In the genomic region with DNA sequence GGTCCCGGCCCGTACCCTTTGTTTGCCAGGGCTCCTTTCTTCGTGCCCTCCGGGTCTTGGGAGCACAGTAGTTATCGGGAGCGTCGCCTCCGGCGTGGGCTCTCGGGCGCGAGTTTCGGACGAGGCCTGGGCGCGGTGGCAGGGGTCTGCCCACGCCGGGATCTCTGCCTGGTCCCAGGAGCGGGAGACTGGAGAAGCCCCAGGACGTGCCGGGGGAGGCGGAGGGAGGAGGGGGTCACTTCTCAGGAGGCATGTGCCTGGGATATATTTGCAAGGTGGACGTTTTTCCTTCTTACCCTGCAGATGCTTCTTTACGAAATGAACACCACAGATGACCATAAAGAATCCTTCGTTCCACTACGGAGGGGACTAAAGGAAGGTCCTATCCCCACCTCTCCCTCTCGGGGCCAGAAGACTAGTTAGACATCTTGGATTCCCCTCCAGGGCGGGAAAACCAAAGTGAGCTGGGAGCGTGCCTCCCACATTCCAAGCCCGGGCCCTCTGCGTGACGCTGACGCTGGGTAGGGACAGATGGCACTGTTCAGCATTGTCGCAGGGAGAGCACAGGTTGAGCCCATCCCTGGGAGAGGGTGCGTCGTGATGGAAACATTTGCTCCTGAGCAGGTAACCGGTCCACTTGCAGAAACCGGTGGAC, we compare ENCODE assay signal across 1 cellular context.
A peak's percentile ranks its signal among the peaks of the same experiment; 100 is the strongest.
TF ChIP-seq lines count a peak whose summit lies in the region.

No MANE protein-coding gene starts in this region.

TF ChIP-seq in HepG2, 621 proteins besides CTCF, POLR2A, EP300 and RAD21 (continues in another document):
- no peak for TF ChIP-seq POGZ (CRISPR knock-in tag; IDR thresholded peaks at IDR 0.05)
- peak; percentile 57; the same call in 1 of the 2 replicates for TF ChIP-seq REL (CRISPR knock-in tag; conservative IDR thresholded peaks at IDR 0.05)
- 0 out of 2 replicates have a peak, but pooled peaks have one; percentile 38 for TF ChIP-seq HOXA9 (CRISPR knock-in tag; IDR thresholded peaks at IDR 0.05; ENCODE audit: borderline replicate concordance)
- TF ChIP-seq PPARG (CRISPR knock-in tag; conservative IDR thresholded peaks at IDR 0.05) = no peak
- peak; percentile 38; the same call in 1 of the 2 replicates for TF ChIP-seq ZBTB38 (CRISPR knock-in tag; IDR thresholded peaks at IDR 0.05)
- TF ChIP-seq SMC3 (IDR thresholded peaks at IDR 0.05; ENCODE audit: low read length) = no peak
- TF ChIP-seq HMG20A (CRISPR knock-in tag; IDR thresholded peaks at IDR 0.05; ENCODE audit: borderline replicate concordance) = no peak
- peak; percentile 9; the same call in 1 of the 2 replicates for TF ChIP-seq SP4 (CRISPR knock-in tag; IDR thresholded peaks at IDR 0.05)
- TF ChIP-seq MLLT10 (CRISPR knock-in tag; IDR thresholded peaks at IDR 0.05) = no peak
- TF ChIP-seq, protein P1, sequence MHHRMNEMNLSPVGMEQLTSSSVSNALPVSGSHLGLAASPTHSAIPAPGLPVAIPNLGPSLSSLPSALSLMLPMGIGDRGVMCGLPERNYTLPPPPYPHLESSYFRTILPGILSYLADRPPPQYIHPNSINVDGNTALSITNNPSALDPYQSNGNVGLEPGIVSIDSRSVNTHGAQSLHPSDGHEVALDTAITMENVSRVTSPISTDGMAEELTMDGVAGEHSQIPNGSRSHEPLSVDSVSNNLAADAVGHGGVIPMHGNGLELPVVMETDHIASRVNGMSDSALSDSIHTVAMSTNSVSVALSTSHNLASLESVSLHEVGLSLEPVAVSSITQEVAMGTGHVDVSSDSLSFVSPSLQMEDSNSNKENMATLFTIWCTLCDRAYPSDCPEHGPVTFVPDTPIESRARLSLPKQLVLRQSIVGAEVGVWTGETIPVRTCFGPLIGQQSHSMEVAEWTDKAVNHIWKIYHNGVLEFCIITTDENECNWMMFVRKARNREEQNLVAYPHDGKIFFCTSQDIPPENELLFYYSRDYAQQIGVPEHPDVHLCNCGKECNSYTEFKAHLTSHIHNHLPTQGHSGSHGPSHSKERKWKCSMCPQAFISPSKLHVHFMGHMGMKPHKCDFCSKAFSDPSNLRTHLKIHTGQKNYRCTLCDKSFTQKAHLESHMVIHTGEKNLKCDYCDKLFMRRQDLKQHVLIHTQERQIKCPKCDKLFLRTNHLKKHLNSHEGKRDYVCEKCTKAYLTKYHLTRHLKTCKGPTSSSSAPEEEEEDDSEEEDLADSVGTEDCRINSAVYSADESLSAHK (CRISPR knock-in tag; IDR thresholded peaks at IDR 0.05; ENCODE audit: borderline replicate concordance) = no peak
- TF ChIP-seq, protein P2, sequence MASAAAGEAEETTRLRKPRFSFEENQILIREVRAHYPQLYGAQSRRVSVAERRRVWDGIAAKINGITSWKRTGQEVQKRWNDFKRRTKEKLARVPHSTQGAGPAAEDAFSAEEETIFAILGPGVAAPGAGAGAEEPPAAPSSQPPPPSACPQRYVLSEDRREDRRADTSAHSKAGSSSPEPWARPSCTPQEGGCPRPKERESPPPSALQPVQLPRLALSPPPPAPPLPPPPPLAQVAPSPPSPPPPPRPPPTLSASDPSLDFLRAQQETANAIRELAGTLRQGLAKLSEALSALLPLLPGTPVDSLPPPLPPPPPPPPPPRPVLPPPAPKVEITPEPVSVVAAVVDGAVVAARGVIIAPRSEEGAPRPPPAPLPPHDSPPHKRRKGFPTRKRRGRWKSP (CRISPR knock-in tag; IDR thresholded peaks at IDR 0.05) = no peak
- no peak for TF ChIP-seq RARG (CRISPR knock-in tag; IDR thresholded peaks at IDR 0.05; ENCODE audit: low read depth)
- TF ChIP-seq SP5 (CRISPR knock-in tag; IDR thresholded peaks at IDR 0.05; ENCODE audit: borderline replicate concordance, low read depth) = no peak
- no peak for TF ChIP-seq TRIM24 (CRISPR knock-in tag; IDR thresholded peaks at IDR 0.05)
- TF ChIP-seq RNF2 (conservative IDR thresholded peaks at IDR 0.05; ENCODE audit: low read depth) = 0 out of 2 replicates have a peak, but pooled peaks have one; percentile 2
- TF ChIP-seq CBX2 (IDR thresholded peaks at IDR 0.05; ENCODE audit: low read depth, low read length) = no peak
- TF ChIP-seq CBX2 (CRISPR knock-in tag; IDR thresholded peaks at IDR 0.05; ENCODE audit: low read depth) = no peak
- TF ChIP-seq RXRB (CRISPR knock-in tag; IDR thresholded peaks at IDR 0.05; ENCODE audit: borderline replicate concordance) = no peak
- TF ChIP-seq GTF2F1 (IDR thresholded peaks at IDR 0.05; ENCODE audit: low read length) = no peak
- no peak for TF ChIP-seq MED1 (CRISPR knock-in tag; IDR thresholded peaks at IDR 0.05)
- 0 out of 2 replicates have a peak, but pooled peaks have one; percentile 5 for TF ChIP-seq MTF2 (CRISPR knock-in tag; IDR thresholded peaks at IDR 0.05; ENCODE audit: borderline replicate concordance)
- no peak for TF ChIP-seq EZH2 (conservative IDR thresholded peaks at IDR 0.05; ENCODE audit: low read depth, low read length)
- no peak for TF ChIP-seq RAD51 (IDR thresholded peaks at IDR 0.05; ENCODE audit: borderline replicate concordance)
- no peak for TF ChIP-seq ZNF746 (CRISPR knock-in tag; IDR thresholded peaks at IDR 0.05)
- TF ChIP-seq, protein P3, sequence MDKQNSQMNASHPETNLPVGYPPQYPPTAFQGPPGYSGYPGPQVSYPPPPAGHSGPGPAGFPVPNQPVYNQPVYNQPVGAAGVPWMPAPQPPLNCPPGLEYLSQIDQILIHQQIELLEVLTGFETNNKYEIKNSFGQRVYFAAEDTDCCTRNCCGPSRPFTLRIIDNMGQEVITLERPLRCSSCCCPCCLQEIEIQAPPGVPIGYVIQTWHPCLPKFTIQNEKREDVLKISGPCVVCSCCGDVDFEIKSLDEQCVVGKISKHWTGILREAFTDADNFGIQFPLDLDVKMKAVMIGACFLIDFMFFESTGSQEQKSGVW (CRISPR knock-in tag; IDR thresholded peaks at IDR 0.05; ENCODE audit: borderline replicate concordance) = no peak
- no peak for TF ChIP-seq ZFAT (CRISPR knock-in tag; conservative IDR thresholded peaks at IDR 0.05)
- TF ChIP-seq FOXO1 (CRISPR knock-in tag; IDR thresholded peaks at IDR 0.05) = 0 out of 2 replicates have a peak, but pooled peaks have one; percentile 1
- TF ChIP-seq ZNF598 (CRISPR knock-in tag; IDR thresholded peaks at IDR 0.05; ENCODE audit: borderline replicate concordance) = no peak
- no peak for TF ChIP-seq MEF2D (CRISPR knock-in tag; IDR thresholded peaks at IDR 0.05)
- no peak for TF ChIP-seq NFE2L2 (IDR thresholded peaks at IDR 0.05; ENCODE audit: low read length)
- TF ChIP-seq FOSL1 (CRISPR knock-in tag; IDR thresholded peaks at IDR 0.05; ENCODE audit: borderline replicate concordance) = no peak
- TF ChIP-seq ZBTB7A (CRISPR knock-in tag; IDR thresholded peaks at IDR 0.05) = no peak
- TF ChIP-seq ZNF776 (CRISPR knock-in tag; IDR thresholded peaks at IDR 0.05) = 0 out of 2 replicates have a peak, but pooled peaks have one; percentile 7
- no peak for TF ChIP-seq ZNF263 (CRISPR knock-in tag; IDR thresholded peaks at IDR 0.05)
- TF ChIP-seq, protein P4, sequence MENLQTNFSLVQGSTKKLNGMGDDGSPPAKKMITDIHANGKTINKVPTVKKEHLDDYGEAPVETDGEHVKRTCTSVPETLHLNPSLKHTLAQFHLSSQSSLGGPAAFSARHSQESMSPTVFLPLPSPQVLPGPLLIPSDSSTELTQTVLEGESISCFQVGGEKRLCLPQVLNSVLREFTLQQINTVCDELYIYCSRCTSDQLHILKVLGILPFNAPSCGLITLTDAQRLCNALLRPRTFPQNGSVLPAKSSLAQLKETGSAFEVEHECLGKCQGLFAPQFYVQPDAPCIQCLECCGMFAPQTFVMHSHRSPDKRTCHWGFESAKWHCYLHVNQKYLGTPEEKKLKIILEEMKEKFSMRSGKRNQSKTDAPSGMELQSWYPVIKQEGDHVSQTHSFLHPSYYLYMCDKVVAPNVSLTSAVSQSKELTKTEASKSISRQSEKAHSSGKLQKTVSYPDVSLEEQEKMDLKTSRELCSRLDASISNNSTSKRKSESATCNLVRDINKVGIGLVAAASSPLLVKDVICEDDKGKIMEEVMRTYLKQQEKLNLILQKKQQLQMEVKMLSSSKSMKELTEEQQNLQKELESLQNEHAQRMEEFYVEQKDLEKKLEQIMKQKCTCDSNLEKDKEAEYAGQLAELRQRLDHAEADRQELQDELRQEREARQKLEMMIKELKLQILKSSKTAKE (CRISPR knock-in tag; IDR thresholded peaks at IDR 0.05; ENCODE audit: borderline replicate concordance) = no peak
- no peak for TF ChIP-seq RFXANK (CRISPR knock-in tag; IDR thresholded peaks at IDR 0.05)
- no peak for TF ChIP-seq NFIC (IDR thresholded peaks at IDR 0.05; ENCODE audit: low read length)
- TF ChIP-seq ZNF569 (CRISPR knock-in tag; IDR thresholded peaks at IDR 0.05; ENCODE audit: borderline replicate concordance) = no peak
- TF ChIP-seq, protein P5, sequence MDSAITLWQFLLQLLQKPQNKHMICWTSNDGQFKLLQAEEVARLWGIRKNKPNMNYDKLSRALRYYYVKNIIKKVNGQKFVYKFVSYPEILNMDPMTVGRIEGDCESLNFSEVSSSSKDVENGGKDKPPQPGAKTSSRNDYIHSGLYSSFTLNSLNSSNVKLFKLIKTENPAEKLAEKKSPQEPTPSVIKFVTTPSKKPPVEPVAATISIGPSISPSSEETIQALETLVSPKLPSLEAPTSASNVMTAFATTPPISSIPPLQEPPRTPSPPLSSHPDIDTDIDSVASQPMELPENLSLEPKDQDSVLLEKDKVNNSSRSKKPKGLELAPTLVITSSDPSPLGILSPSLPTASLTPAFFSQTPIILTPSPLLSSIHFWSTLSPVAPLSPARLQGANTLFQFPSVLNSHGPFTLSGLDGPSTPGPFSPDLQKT (CRISPR knock-in tag; IDR thresholded peaks at IDR 0.05; ENCODE audit: borderline replicate concordance) = no peak
- TF ChIP-seq, protein P6, sequence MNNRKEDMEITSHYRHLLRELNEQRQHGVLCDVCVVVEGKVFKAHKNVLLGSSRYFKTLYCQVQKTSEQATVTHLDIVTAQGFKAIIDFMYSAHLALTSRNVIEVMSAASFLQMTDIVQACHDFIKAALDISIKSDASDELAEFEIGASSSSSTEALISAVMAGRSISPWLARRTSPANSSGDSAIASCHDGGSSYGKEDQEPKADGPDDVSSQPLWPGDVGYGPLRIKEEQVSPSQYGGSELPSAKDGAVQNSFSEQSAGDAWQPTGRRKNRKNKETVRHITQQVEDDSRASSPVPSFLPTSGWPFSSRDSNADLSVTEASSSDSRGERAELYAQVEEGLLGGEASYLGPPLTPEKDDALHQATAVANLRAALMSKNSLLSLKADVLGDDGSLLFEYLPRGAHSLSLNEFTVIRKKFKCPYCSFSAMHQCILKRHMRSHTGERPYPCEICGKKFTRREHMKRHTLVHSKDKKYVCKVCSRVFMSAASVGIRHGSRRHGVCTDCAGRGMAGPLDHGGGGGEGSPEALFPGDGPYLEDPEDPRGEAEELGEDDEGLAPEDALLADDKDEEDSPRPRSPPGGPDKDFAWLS (CRISPR knock-in tag; IDR thresholded peaks at IDR 0.05; ENCODE audit: borderline replicate concordance) = no peak
- peak; percentile 47; the same call in 1 of the 2 replicates for TF ChIP-seq ZNF563 (CRISPR knock-in tag; IDR thresholded peaks at IDR 0.05)
- no peak for TF ChIP-seq SOX6 (IDR thresholded peaks at IDR 0.05)
- TF ChIP-seq SOX6 (CRISPR knock-in tag; IDR thresholded peaks at IDR 0.05) = no peak
- TF ChIP-seq, protein P7, sequence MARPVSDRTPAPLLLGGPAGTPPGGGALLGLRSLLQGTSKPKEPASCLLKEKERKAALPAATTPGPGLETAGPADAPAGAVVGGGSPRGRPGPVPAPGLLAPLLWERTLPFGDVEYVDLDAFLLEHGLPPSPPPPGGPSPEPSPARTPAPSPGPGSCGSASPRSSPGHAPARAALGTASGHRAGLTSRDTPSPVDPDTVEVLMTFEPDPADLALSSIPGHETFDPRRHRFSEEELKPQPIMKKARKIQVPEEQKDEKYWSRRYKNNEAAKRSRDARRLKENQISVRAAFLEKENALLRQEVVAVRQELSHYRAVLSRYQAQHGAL (CRISPR knock-in tag; IDR thresholded peaks at IDR 0.05; ENCODE audit: not compliant biosample characterization) = no peak
- no peak for TF ChIP-seq PCBP2 (optimal IDR thresholded peaks at IDR 0.05; ENCODE audit: low read depth, low read length, poor library complexity, severe bottlenecking)
- TF ChIP-seq WIZ (CRISPR knock-in tag; IDR thresholded peaks at IDR 0.05) = no peak
- TF ChIP-seq, protein P8, sequence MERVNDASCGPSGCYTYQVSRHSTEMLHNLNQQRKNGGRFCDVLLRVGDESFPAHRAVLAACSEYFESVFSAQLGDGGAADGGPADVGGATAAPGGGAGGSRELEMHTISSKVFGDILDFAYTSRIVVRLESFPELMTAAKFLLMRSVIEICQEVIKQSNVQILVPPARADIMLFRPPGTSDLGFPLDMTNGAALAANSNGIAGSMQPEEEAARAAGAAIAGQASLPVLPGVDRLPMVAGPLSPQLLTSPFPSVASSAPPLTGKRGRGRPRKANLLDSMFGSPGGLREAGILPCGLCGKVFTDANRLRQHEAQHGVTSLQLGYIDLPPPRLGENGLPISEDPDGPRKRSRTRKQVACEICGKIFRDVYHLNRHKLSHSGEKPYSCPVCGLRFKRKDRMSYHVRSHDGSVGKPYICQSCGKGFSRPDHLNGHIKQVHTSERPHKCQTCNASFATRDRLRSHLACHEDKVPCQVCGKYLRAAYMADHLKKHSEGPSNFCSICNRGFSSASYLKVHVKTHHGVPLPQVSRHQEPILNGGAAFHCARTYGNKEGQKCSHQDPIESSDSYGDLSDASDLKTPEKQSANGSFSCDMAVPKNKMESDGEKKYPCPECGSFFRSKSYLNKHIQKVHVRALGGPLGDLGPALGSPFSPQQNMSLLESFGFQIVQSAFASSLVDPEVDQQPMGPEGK (CRISPR knock-in tag; IDR thresholded peaks at IDR 0.05) = no peak
- no peak for TF ChIP-seq HNRNPLL (IDR thresholded peaks at IDR 0.05; ENCODE audit: low read depth, low read length, poor library complexity, severe bottlenecking)
- no peak for TF ChIP-seq BRCA1 (CRISPR knock-in tag; IDR thresholded peaks at IDR 0.05)
- TF ChIP-seq, protein P9, sequence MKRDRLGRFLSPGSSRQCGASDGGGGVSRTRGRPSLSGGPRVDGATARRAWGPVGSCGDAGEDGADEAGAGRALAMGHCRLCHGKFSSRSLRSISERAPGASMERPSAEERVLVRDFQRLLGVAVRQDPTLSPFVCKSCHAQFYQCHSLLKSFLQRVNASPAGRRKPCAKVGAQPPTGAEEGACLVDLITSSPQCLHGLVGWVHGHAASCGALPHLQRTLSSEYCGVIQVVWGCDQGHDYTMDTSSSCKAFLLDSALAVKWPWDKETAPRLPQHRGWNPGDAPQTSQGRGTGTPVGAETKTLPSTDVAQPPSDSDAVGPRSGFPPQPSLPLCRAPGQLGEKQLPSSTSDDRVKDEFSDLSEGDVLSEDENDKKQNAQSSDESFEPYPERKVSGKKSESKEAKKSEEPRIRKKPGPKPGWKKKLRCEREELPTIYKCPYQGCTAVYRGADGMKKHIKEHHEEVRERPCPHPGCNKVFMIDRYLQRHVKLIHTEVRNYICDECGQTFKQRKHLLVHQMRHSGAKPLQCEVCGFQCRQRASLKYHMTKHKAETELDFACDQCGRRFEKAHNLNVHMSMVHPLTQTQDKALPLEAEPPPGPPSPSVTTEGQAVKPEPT (CRISPR knock-in tag; IDR thresholded peaks at IDR 0.05; ENCODE audit: low read depth) = peak; percentile 83
- 0 out of 2 replicates have a peak, but pooled peaks have one; percentile 17 for TF ChIP-seq ZNF850 (CRISPR knock-in tag; conservative IDR thresholded peaks at IDR 0.05)
- TF ChIP-seq SETDB1 (CRISPR knock-in tag; IDR thresholded peaks at IDR 0.05; ENCODE audit: borderline replicate concordance) = no peak
- no peak for TF ChIP-seq TEAD3 (CRISPR knock-in tag; optimal IDR thresholded peaks at IDR 0.05; ENCODE audit: borderline replicate concordance)
